14 cellular contexts compared by ENCODE assay signal in the genomic region with DNA sequence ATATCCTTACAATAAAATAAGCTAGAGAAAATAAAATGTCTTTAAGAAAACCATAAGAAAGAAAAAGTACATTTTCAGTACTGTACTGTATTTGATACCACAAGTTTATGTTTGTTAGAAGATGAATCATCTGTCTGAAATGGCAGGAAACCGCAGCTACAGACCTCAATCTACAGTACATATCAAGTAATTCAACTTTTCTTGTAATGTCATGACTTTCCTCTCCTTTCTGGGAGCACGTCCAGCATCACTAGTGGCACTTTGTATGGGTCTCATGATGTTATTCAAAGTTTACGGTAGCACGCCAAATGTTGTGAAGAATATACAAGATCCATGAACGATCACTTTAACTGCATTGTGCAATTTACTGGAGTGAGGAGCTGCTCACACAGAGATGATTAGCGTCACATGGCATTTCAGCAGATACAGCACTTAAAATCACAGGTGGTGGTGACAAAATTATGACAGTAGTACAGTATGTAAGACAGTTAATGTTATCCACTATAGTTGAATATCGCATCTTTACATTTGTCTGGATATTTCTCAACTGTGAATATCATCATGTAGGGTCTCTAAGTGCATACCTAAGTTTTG.
A peak's percentile ranks its signal among the peaks of the same experiment; 100 is the strongest.
DNase-seq lines count a peak whose midpoint lies in the region; ATAC-seq and TF ChIP-seq lines count a peak whose summit lies in the region.
"Had no signal": no experiment of that assay in that cellular context is flagged by ENCODE, and none has a peak within 500 bp of the region (broad histone marks: within the 10 kb centered on the region; RNA-seq: fewer than 3 reads in every experiment).

No MANE protein-coding gene starts in this region.

- TF ChIP-seq CTCF in Loucy (conservative IDR thresholded peaks at IDR 0.05; ENCODE audit: low read length) (no peak), astrocyte of the cerebellum (IDR thresholded peaks at IDR 0.05; ENCODE audit: low read depth, low read length, missing control alignments) (no peak), neural cell (IDR thresholded peaks at IDR 0.05; ENCODE audit: poor library complexity, severe bottlenecking) (no peak), left ventricle myocardium inferior (IDR thresholded peaks at IDR 0.05; ENCODE audit: borderline replicate concordance) (no peak)

- TF ChIP-seq RAD21 in neural cell (conservative IDR thresholded peaks at IDR 0.05), result no peak

- H3K27ac ChIP-seq in neural cell (ENCODE audit: low read length), result no peak overlapping the region
- no peak overlapping the region for H3K27ac ChIP-seq in left ventricle myocardium inferior (replicated peaks)
- H3K27ac ChIP-seq: heart right ventricle, SK-N-MC had no signal

- H3K9me3 ChIP-seq in Loucy (ENCODE audit: insufficient read depth, low read depth, low read length) (no peaks in the 10 kb centered on the region), neural cell (ENCODE audit: low read length) (no peaks in the 10 kb centered on the region), left ventricle myocardium inferior (replicated peaks) (no peaks in the 10 kb centered on the region)
- H3K9me3 ChIP-seq: heart right ventricle had no signal

- no peak for ATAC-seq in GM19452 (IDR thresholded peaks at IDR 0.05; ENCODE audit: unreplicated experiment)
- ATAC-seq: heart right ventricle had no signal

- H3K36me3 ChIP-seq in Loucy (ENCODE audit: insufficient read depth, low read length) (no peaks in the 10 kb centered on the region), neural cell (ENCODE audit: insufficient read depth, low read length) (no peaks in the 10 kb centered on the region), left ventricle myocardium inferior (no peaks in the 10 kb centered on the region)
- H3K36me3 ChIP-seq: heart right ventricle had no signal

- in situ Hi-C loops in astrocyte of the cerebellum (cut with HindIII; ENCODE audit: low sequenced_read_pairs), result no loop called here

- no peaks in the 10 kb centered on the region for H4K20me1 ChIP-seq in Loucy (ENCODE audit: insufficient read depth, low read length, poor library complexity, severe bottlenecking)
- no peaks in the 10 kb centered on the region for H4K20me1 ChIP-seq in neural cell (ENCODE audit: insufficient read depth)

- DNase-seq in EH (ENCODE audit: low read depth) (peak; percentile 98), astrocyte of the cerebellum (ENCODE audit: low read depth) (peak; percentile 92), left ventricle myocardium inferior (no peak)
- no peak for DNase-seq in central memory CD4-positive, alpha-beta T cell
- DNase-seq: activated effector memory CD4-positive, alpha-beta T cell treated with Interleukin-2 at 50 U/mL for 16 hours; dermis blood vessel endothelial cell; heart right ventricle; KBM-7; NCI-H446 had no signal

- no peaks in the 10 kb centered on the region for H3K9me2 ChIP-seq in Loucy (replicated peaks; ENCODE audit: low read depth, low read length)
- no peaks in the 10 kb centered on the region for H3K9me2 ChIP-seq in neural cell (ENCODE audit: insufficient read depth, low read length)

- TF ChIP-seq EP300 in neural cell (conservative IDR thresholded peaks at IDR 0.05; ENCODE audit: poor library complexity, severe bottlenecking), result peak; percentile 82

- H3K4me2 ChIP-seq in Loucy (ENCODE audit: low read depth, low read length, poor library complexity, severe bottlenecking) (peak overlapping the region; percentile 37), neural cell (ENCODE audit: low read length) (no peak overlapping the region)

- no peak overlapping the region for H3K9ac ChIP-seq in Loucy (ENCODE audit: low read depth, low read length, poor library complexity, severe bottlenecking)
- no peak overlapping the region for H3K9ac ChIP-seq in neural cell (ENCODE audit: low read length)

- intact Hi-C loops in left ventricle myocardium inferior (cut with micrococcal nuclease), result no loop called here

- H2AFZ ChIP-seq in Loucy (ENCODE audit: low read length) (no peak overlapping the region), neural cell (ENCODE audit: low read depth, low read length) (no peak overlapping the region)

- H3K79me2 ChIP-seq in Loucy (ENCODE audit: insufficient read depth, low read length), result no peaks in the 10 kb centered on the region
- H3K79me2 ChIP-seq in neural cell (replicated peaks; ENCODE audit: insufficient read depth, low read length), result no peaks in the 10 kb centered on the region

- H3K27me3 ChIP-seq in Loucy (ENCODE audit: insufficient read depth, low read length, poor library complexity, severe bottlenecking) (no peaks in the 10 kb centered on the region), neural cell (ENCODE audit: insufficient read depth, low read depth, low read length) (no peaks in the 10 kb centered on the region), left ventricle myocardium inferior (ENCODE audit: low read depth) (no peaks in the 10 kb centered on the region)
- H3K27me3 ChIP-seq: heart right ventricle had no signal

- H3K4me3 ChIP-seq in Loucy (ENCODE audit: low read length, poor library complexity, severe bottlenecking), result peak overlapping the region; percentile 38
- H3K4me3 ChIP-seq in astrocyte of the cerebellum (ENCODE audit: low read depth, low read length), result no peak overlapping the region
- no peak overlapping the region for H3K4me3 ChIP-seq in neural cell (ENCODE audit: low read length)
- H3K4me3 ChIP-seq in left ventricle myocardium inferior, result no peak overlapping the region
- H3K4me3 ChIP-seq: heart right ventricle, lung, SK-N-MC had no signal

- H3F3A ChIP-seq in Loucy (ENCODE audit: low read depth) (peaks cover 5% of the 10 kb centered on the region), neural cell (ENCODE audit: insufficient read depth, low read length, poor library complexity, severe bottlenecking) (no peaks in the 10 kb centered on the region)

- H3K4me1 ChIP-seq in Loucy (ENCODE audit: insufficient read depth, low read length, poor library complexity, severe bottlenecking) (peaks cover 20% of the 10 kb centered on the region), left ventricle myocardium inferior (no peaks in the 10 kb centered on the region)
- H3K4me1 ChIP-seq: heart right ventricle had no signal

TF ChIP-seq in neural cell, 6 proteins besides CTCF, POLR2A, EP300 and RAD21:
- TF ChIP-seq EZH2 (IDR thresholded peaks at IDR 0.05; ENCODE audit: borderline replicate concordance, insufficient read depth, low read length, poor library complexity, severe bottlenecking), result no peak
- TF ChIP-seq, protein P1, sequence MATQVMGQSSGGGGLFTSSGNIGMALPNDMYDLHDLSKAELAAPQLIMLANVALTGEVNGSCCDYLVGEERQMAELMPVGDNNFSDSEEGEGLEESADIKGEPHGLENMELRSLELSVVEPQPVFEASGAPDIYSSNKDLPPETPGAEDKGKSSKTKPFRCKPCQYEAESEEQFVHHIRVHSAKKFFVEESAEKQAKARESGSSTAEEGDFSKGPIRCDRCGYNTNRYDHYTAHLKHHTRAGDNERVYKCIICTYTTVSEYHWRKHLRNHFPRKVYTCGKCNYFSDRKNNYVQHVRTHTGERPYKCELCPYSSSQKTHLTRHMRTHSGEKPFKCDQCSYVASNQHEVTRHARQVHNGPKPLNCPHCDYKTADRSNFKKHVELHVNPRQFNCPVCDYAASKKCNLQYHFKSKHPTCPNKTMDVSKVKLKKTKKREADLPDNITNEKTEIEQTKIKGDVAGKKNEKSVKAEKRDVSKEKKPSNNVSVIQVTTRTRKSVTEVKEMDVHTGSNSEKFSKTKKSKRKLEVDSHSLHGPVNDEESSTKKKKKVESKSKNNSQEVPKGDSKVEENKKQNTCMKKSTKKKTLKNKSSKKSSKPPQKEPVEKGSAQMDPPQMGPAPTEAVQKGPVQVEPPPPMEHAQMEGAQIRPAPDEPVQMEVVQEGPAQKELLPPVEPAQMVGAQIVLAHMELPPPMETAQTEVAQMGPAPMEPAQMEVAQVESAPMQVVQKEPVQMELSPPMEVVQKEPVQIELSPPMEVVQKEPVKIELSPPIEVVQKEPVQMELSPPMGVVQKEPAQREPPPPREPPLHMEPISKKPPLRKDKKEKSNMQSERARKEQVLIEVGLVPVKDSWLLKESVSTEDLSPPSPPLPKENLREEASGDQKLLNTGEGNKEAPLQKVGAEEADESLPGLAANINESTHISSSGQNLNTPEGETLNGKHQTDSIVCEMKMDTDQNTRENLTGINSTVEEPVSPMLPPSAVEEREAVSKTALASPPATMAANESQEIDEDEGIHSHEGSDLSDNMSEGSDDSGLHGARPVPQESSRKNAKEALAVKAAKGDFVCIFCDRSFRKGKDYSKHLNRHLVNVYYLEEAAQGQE (IDR thresholded peaks at IDR 0.05; ENCODE audit: borderline replicate concordance), result no peak
- TF ChIP-seq MXI1 (conservative IDR thresholded peaks at IDR 0.05; ENCODE audit: poor library complexity, severe bottlenecking), result peak; percentile 19
- no peak for TF ChIP-seq TAF1 (IDR thresholded peaks at IDR 0.05; ENCODE audit: low read depth)
- TF ChIP-seq SMC3 (conservative IDR thresholded peaks at IDR 0.05; ENCODE audit: poor library complexity), result no peak
- peak; percentile 94 for TF ChIP-seq POLR2AphosphoS5 (IDR thresholded peaks at IDR 0.05)
TF ChIP-seq in neural cell: peak in this region for 2.

Comparison
In these comparisons a context has a peak if more than half of its experiments do, and no peak if none do; other contexts are left out.
1. DNase-seq: peak in EH (single experiment) and astrocyte of the cerebellum (single experiment); none in left ventricle myocardium inferior (single experiment) and central memory CD4-positive, alpha-beta T cell (single experiment).